8 cellular contexts compared by ENCODE assay signal in genomic region chr10:122703483-122704448, GRCh38. TPM values are rescaled to one million over a fixed set of nuclear protein-coding genes. Genes with fewer than 3 reads are reported as not detected.
DNase-seq lines count a peak whose midpoint lies in the region; ATAC-seq and TF ChIP-seq lines count a peak whose summit lies in the region.

No MANE protein-coding gene starts in this region.

- H3K27ac ChIP-seq in right cardiac atrium (ENCODE audit: low read length): no peak overlapping the region

- H3K27me3 ChIP-seq in right cardiac atrium (ENCODE audit: control insufficient read depth, insufficient read depth): no peaks in the 10 kb centered on the region

- intact Hi-C loops in right cardiac atrium (cut with DNase I): loop anchor here in 3 of 4 donors (2.0 to 10.0 kb wide), 6 partner anchors 51 to 406 kb away; partner anchors contain the start of gene DMBT1 (in 1 of the 3)
- intact Hi-C loops in sciatic nerve (cut with DNase I): no loop called here

- peak; percentile 94 for TF ChIP-seq CTCF in AG09309 (IDR thresholded peaks at IDR 0.05; ENCODE audit: control insufficient read depth, insufficient read depth, low read depth, low read length, missing control alignments)

- in situ Hi-C loops in SK-MEL-5 (cut with HindIII; ENCODE audit: low pct_unique_long_range_greater_than_20kb, low sequenced_read_pairs): no loop called here

- H3K4me1 ChIP-seq in right cardiac atrium (ENCODE audit: control insufficient read depth, insufficient read depth, low read length): no peaks in the 10 kb centered on the region

- no peak overlapping the region for H3K4me3 ChIP-seq in AG09309 (ENCODE audit: control insufficient read depth, low read depth, low read length)
- H3K4me3 ChIP-seq in right cardiac atrium (ENCODE audit: low read length): no peak overlapping the region

- ATAC-seq in GM18511 (IDR thresholded peaks at IDR 0.05; ENCODE audit: unreplicated experiment) (peak; percentile 64), right cardiac atrium (peak; percentile 90 to 91), sciatic nerve (peak; percentile 88), HG03354 (IDR thresholded peaks at IDR 0.05; ENCODE audit: poor library complexity, severe bottlenecking, unreplicated experiment) (no peak)

- WGBS in right cardiac atrium: 44% methylated on average over 9 of the region's 9 CpGs

- peak; percentile 21 for DNase-seq in AG09309 (ENCODE audit: low read depth)
- DNase-seq in LHCN-M2 (ENCODE audit: low read depth): peak; percentile 77
- peak; percentile 77 for DNase-seq in SK-MEL-5 (ENCODE audit: low read depth, low spot score)
- peak; percentile 9 for DNase-seq in amniotic stem cell (lab: John Stamatoyannopoulos, UW)
- peak; percentile 71 to 88 (median 85) for DNase-seq in right cardiac atrium
- peak; percentile 81 for DNase-seq in sciatic nerve (ENCODE audit: low spot score)

- no peaks in the 10 kb centered on the region for H3K9me3 ChIP-seq in right cardiac atrium (ENCODE audit: control insufficient read depth, low read length)

RNA-seq across cellular contexts. Expression of gene C10orf120, which starts 4.1 kb away (rescaled TPM):
- total RNA-seq in LHCN-M2 (2014; rRNA removed) (not detected in 2 replicates), right cardiac atrium (not detected), sciatic nerve (not detected)
- not detected for polyA plus RNA-seq in LHCN-M2 (2012)
- total RNA-seq in SK-MEL-5 (2014; rRNA removed; shearing (Covaris generic)): not detected in 2 replicates
- polyA plus RNA-seq in SK-MEL-5 (2015; cell fraction: cytosol; rRNA removed): not detected in 2 replicates
- not detected in 2 replicates for polyA plus RNA-seq in SK-MEL-5 (2015; cell fraction: nucleus; rRNA removed)
- polyA plus RNA-seq in right cardiac atrium: not detected

Comparison
In these comparisons a context has a peak if more than half of its experiments do, and no peak if none do; other contexts are left out.
1. DNase-seq: peak in every context shown above with its lines; median percentile 85 in right cardiac atrium; 81 in sciatic nerve; 77 in LHCN-M2; 77 in SK-MEL-5; 21 in AG09309; 9 in amniotic stem cell.